ENCODE assay signal across 1 cellular context in the genomic region with DNA sequence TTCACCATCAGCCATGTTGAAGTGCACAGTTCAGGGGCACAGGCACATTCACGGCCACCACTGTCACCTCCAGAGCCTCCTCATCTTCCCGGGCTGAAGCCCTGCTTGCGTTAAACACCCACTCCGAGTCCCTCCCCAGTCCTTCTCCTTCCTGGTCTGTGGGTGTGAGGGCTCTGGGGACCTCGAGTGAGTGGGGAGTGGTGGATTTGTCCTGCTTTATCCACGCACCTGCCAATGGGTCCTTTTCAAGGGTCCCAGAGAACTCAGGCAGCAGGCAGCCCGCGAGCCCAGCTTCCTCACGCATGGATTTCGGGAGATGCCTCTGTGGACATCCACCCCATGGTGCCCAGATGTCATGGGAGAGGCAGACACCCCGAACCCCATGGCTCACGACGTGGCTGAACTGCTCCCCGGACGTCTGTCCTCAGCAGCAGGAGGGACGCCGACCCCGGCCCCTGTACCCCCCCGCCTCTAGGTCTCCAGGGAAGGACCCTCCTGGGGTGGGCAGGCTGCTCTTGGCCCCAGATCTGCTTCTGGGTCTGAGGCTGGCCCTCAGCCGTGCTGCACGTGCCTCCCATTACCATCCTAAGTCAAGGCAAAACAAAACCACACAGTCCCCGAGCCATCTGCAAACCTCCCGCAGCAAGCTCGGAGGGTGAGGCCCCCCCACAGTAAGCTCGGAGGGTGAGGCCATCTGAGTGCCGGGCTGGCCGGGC.
A peak's percentile ranks its signal among the peaks of the same experiment; 100 is the strongest.
TF ChIP-seq lines count a peak whose summit lies in the region.

No MANE protein-coding gene starts in this region.

TF ChIP-seq in HepG2, 621 proteins besides CTCF, POLR2A, EP300 and RAD21 (continued from another document and continues in another):
- TF ChIP-seq E2F1 (CRISPR knock-in tag; IDR thresholded peaks at IDR 0.05) (no peak), LBX2 (CRISPR knock-in tag; IDR thresholded peaks at IDR 0.05; ENCODE audit: borderline replicate concordance) (no peak), ISL2 (CRISPR knock-in tag; IDR thresholded peaks at IDR 0.05) (no peak), ZNF558 (CRISPR knock-in tag; IDR thresholded peaks at IDR 0.05; ENCODE audit: borderline replicate concordance) (0 out of 2 replicates have a peak, but pooled peaks have one; percentile 8), FOXJ3 (CRISPR knock-in tag; IDR thresholded peaks at IDR 0.05; ENCODE audit: borderline replicate concordance) (no peak), ZNF510 (CRISPR knock-in tag; IDR thresholded peaks at IDR 0.05; ENCODE audit: low read depth) (no peak), TBX2 (CRISPR knock-in tag; IDR thresholded peaks at IDR 0.05; ENCODE audit: borderline replicate concordance) (0 out of 2 replicates have a peak, but pooled peaks have one; percentile 21), ZNF780A (CRISPR knock-in tag; IDR thresholded peaks at IDR 0.05) (no peak; the same call in 1 of the 2 replicates), FOSL2 (CRISPR knock-in tag; IDR thresholded peaks at IDR 0.05) (no peak), HOXA5 (CRISPR knock-in tag; IDR thresholded peaks at IDR 0.05) (0 out of 2 replicates have a peak, but pooled peaks have one; percentile 11), SUZ12 (IDR thresholded peaks at IDR 0.05; ENCODE audit: low read depth, low read length) (no peak), ZNF136 (CRISPR knock-in tag; IDR thresholded peaks at IDR 0.05; ENCODE audit: low read depth) (no peak), ATF7-NPFF (CRISPR knock-in tag; IDR thresholded peaks at IDR 0.05; ENCODE audit: low read depth) (peak; percentile 36; the same call in 1 of the 2 replicates), AHR (CRISPR knock-in tag; IDR thresholded peaks at IDR 0.05) (no peak), TARDBP (CRISPR knock-in tag; IDR thresholded peaks at IDR 0.05) (0 out of 2 replicates have a peak, but pooled peaks have one; percentile 12), ZNF335 (CRISPR knock-in tag; IDR thresholded peaks at IDR 0.05) (peak; percentile 96), POGZ (CRISPR knock-in tag; IDR thresholded peaks at IDR 0.05) (no peak), ZNF543 (CRISPR knock-in tag; IDR thresholded peaks at IDR 0.05) (no peak), HNRNPK (IDR thresholded peaks at IDR 0.05; ENCODE audit: low read depth, low read length, poor library complexity, severe bottlenecking) (no peak), POLR2G (IDR thresholded peaks at IDR 0.05; ENCODE audit: low read depth, low read length) (peak; percentile 61), NR3C1 (CRISPR knock-in tag; IDR thresholded peaks at IDR 0.05) (no peak), TOE1 (CRISPR knock-in tag; IDR thresholded peaks at IDR 0.05) (no peak), GFI1 (CRISPR knock-in tag; IDR thresholded peaks at IDR 0.05; ENCODE audit: borderline replicate concordance) (0 out of 2 replicates have a peak, but pooled peaks have one; percentile 11), ZNF570 (CRISPR knock-in tag; IDR thresholded peaks at IDR 0.05; ENCODE audit: borderline replicate concordance) (no peak), TAF15 (IDR thresholded peaks at IDR 0.05; ENCODE audit: low read depth, low read length, poor library complexity, severe bottlenecking) (peak; percentile 23), ZNF318 (CRISPR knock-in tag; IDR thresholded peaks at IDR 0.05) (no peak), TCF12 (IDR thresholded peaks at IDR 0.05) (no peak), TCF12 (CRISPR knock-in tag; IDR thresholded peaks at IDR 0.05) (no peak), THAP9 (CRISPR knock-in tag; IDR thresholded peaks at IDR 0.05; ENCODE audit: borderline replicate concordance) (peak; percentile 3; the same call in 1 of the 2 replicates), ZBTB14 (CRISPR knock-in tag; IDR thresholded peaks at IDR 0.05) (no peak; the same call in 1 of the 2 replicates), ZNF792 (CRISPR knock-in tag; IDR thresholded peaks at IDR 0.05) (no peak), RAD51 (IDR thresholded peaks at IDR 0.05; ENCODE audit: borderline replicate concordance) (no peak), SRY (CRISPR knock-in tag; IDR thresholded peaks at IDR 0.05) (peak; percentile 10; the same call in 1 of the 2 replicates), JDP2 (CRISPR knock-in tag; IDR thresholded peaks at IDR 0.05; ENCODE audit: borderline replicate concordance) (no peak), ZNF709 (CRISPR knock-in tag; IDR thresholded peaks at IDR 0.05) (no peak), ARID2 (CRISPR knock-in tag; IDR thresholded peaks at IDR 0.05; ENCODE audit: borderline replicate concordance) (0 out of 2 replicates have a peak, but pooled peaks have one; percentile 34)
- TF ChIP-seq, protein P1, sequence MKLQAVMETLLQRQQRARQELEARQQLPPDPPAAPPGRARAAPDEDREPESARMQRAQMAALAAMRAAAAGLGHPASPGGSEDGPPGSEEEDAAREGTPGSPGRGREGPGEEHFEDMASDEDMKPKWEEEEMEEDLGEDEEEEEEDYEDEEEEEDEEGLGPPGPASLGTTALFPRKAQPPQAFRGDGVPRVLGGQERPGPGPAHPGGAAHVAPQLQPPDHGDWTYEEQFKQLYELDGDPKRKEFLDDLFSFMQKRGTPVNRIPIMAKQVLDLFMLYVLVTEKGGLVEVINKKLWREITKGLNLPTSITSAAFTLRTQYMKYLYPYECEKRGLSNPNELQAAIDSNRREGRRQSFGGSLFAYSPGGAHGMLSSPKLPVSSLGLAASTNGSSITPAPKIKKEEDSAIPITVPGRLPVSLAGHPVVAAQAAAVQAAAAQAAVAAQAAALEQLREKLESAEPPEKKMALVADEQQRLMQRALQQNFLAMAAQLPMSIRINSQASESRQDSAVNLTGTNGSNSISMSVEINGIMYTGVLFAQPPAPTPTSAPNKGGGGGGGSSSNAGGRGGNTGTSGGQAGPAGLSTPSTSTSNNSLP (IDR thresholded peaks at IDR 0.05; ENCODE audit: low read depth, low read length): no peak
- TF ChIP-seq, protein P2, sequence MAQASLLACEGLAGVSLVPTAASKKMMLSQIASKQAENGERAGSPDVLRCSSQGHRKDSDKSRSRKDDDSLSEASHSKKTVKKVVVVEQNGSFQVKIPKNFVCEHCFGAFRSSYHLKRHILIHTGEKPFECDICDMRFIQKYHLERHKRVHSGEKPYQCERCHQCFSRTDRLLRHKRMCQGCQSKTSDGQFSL (CRISPR knock-in tag; IDR thresholded peaks at IDR 0.05): peak; percentile 85
- TF ChIP-seq, protein P3, sequence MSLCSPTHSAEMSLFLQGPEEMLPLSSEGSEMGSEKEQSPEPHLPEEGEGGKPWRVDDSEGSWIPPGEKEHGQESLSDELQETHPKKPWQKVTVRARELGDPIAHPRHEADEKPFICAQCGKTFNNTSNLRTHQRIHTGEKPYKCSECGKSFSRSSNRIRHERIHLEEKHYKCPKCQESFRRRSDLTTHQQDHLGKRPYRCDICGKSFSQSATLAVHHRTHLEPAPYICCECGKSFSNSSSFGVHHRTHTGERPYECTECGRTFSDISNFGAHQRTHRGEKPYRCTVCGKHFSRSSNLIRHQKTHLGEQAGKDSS (CRISPR knock-in tag; IDR thresholded peaks at IDR 0.05; ENCODE audit: borderline replicate concordance, low read depth): no peak
- TF ChIP-seq, protein P4, sequence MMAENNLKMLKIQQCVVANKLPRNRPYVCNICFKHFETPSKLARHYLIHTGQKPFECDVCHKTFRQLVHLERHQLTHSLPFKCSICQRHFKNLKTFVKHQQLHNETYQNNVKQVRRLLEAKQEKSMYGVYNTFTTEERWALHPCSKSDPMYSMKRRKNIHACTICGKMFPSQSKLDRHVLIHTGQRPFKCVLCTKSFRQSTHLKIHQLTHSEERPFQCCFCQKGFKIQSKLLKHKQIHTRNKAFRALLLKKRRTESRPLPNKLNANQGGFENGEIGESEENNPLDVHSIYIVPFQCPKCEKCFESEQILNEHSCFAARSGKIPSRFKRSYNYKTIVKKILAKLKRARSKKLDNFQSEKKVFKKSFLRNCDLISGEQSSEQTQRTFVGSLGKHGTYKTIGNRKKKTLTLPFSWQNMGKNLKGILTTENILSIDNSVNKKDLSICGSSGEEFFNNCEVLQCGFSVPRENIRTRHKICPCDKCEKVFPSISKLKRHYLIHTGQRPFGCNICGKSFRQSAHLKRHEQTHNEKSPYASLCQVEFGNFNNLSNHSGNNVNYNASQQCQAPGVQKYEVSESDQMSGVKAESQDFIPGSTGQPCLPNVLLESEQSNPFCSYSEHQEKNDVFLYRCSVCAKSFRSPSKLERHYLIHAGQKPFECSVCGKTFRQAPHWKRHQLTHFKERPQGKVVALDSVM (CRISPR knock-in tag; IDR thresholded peaks at IDR 0.05): 0 out of 2 replicates have a peak, but pooled peaks have one; percentile 7
